ENCODE assay signal across 16 cellular contexts in the genomic region with DNA sequence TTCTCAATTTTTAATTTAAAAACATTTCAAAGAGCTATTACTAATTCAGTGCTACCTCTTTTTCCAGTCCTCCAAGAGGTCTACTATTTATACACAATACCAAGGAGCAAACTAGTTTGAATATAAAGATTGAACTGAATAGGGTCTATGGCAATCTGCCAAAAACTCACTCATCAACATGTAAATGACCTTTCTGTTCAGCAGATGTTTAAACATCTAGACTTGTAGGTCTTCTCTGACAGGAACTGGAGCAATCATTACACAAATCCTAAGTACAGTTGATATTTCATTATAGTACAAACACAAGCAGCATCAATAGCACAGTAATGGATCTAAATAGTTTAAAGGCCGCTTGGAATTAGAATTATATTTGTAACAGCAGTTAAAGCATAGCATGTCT. TPM values are rescaled to one million over a fixed set of nuclear protein-coding genes. Genes with fewer than 3 reads are reported as not detected.
DNase-seq lines count a peak whose midpoint lies in the region; ATAC-seq and TF ChIP-seq lines count a peak whose summit lies in the region.
"Had no signal": no experiment of that assay in that cellular context is flagged by ENCODE, and none has a peak within 500 bp of the region (broad histone marks: within the 10 kb centered on the region; RNA-seq: fewer than 3 reads in every experiment).

No MANE protein-coding gene starts in this region.

- H3K36me3 ChIP-seq in tibial artery: peaks cover 58 to 80% (median 78%) of the 10 kb centered on the region in 3 donors
- peaks cover 47% of the 10 kb centered on the region for H3K36me3 ChIP-seq in GM23338 (ENCODE audit: insufficient read depth)

- no peak overlapping the region for H3K4me3 Mint-ChIP-seq in GM23338
- H3K4me3 Mint-ChIP-seq: CD4-positive, alpha-beta T cell had no signal

- no peaks in the 10 kb centered on the region for H3K27me3 ChIP-seq in tibial artery
- H3K27me3 ChIP-seq in GM23338 (ENCODE audit: insufficient read depth): no peaks in the 10 kb centered on the region
- H3K27me3 ChIP-seq: dorsolateral prefrontal cortex, stomach had no signal

- no peak overlapping the region for H2AFZ ChIP-seq in GM23338

- no peaks in the 10 kb centered on the region for H3K9me3 Mint-ChIP-seq in GM23338
- H3K9me3 Mint-ChIP-seq: CD4-positive, alpha-beta T cell had no signal

- ATAC-seq in HG02798 (IDR thresholded peaks at IDR 0.05; ENCODE audit: poor library complexity, unreplicated experiment) (no peak), GM23338 (no peak)

- H3K79me2 ChIP-seq in GM23338 (replicated peaks; ENCODE audit: insufficient read depth): peaks cover 34% of the 10 kb centered on the region

- H3K4me3 ChIP-seq in tibial artery: no peak overlapping the region
- H3K4me3 ChIP-seq in GM23338: no peak overlapping the region
- H3K4me3 ChIP-seq: dorsolateral prefrontal cortex, stomach had no signal

- H4K20me1 ChIP-seq in GM23338 (replicated peaks; ENCODE audit: insufficient read depth): peaks cover 35% of the 10 kb centered on the region

- no peak overlapping the region for H3K27ac ChIP-seq in tibial artery
- no peak overlapping the region for H3K27ac ChIP-seq in GM23338 (ENCODE audit: low read depth)
- H3K27ac ChIP-seq: dorsolateral prefrontal cortex, stomach had no signal

- H3K4me1 ChIP-seq in tibial artery (peaks cover 0 to 5% (median 0%) of the 10 kb centered on the region in 4 donors), GM23338 (ENCODE audit: insufficient read depth) (no peaks in the 10 kb centered on the region)

- no peaks in the 10 kb centered on the region for H3K27me3 Mint-ChIP-seq in GM23338 (ENCODE audit: insufficient read depth, low read depth, poor library complexity)
- H3K27me3 Mint-ChIP-seq: CD4-positive, alpha-beta T cell had no signal

- no peaks in the 10 kb centered on the region for H3K4me1 Mint-ChIP-seq in GM23338

- no peaks in the 10 kb centered on the region for H3F3A ChIP-seq in GM23338 (replicated peaks; ENCODE audit: low read depth)

- peaks cover 50% of the 10 kb centered on the region for H3K36me3 Mint-ChIP-seq in GM23338 (ENCODE audit: low read depth)

- no peak overlapping the region for H3K4me2 ChIP-seq in GM23338

- peak; percentile 32 for DNase-seq in NCI-H2171 treated with DMSO at 0.1 percent for 48 hours (lab: John Stamatoyannopoulos, UW)
- no peak for DNase-seq in NCI-H2171 (lab: John Stamatoyannopoulos, UW)
- DNase-seq in NCI-H1417 treated with DMSO at 0.1 percent for 48 hours (lab: John Stamatoyannopoulos, UW): peak; percentile 73
- peak; percentile 92 for DNase-seq in NCI-H748 (lab: John Stamatoyannopoulos, UW; ENCODE audit: unreplicated experiment)
- DNase-seq in lung microvascular endothelial cell (ENCODE audit: low read depth in 2 of 2): peak; percentile 15 to 28
- no peak for DNase-seq in tibial artery
- no peak for DNase-seq in GM23338 (ENCODE audit: low spot score)
- DNase-seq: 8988T; activated effector memory CD4-positive, alpha-beta T cell treated with anti-CD3 and anti-CD28 coated beads, Interleukin-2, amount 50 U/mL, for 16 hours; CD4-positive, alpha-beta T cell; dorsolateral prefrontal cortex; KG1; NK-92 treated with Interleukin-12 subunit alpha and Interleukin-12 subunit beta, amount 100 ng/mL, for 24 hours; Right ventricle myocardium superior; stomach had no signal

- no peak overlapping the region for H3K27ac Mint-ChIP-seq in GM23338

- H3K9me3 ChIP-seq in tibial artery: no peaks in the 10 kb centered on the region
- H3K9me3 ChIP-seq: stomach had no signal

- H3K9me2 ChIP-seq in GM23338 (ENCODE audit: insufficient read depth): no peaks in the 10 kb centered on the region

- intact Hi-C loops in tibial artery (cut with DNase I; ENCODE audit: low total_unique reads): no loop called here

- TF ChIP-seq CTCF in tibial artery (IDR thresholded peaks at IDR 0.05) (no peak), GM23338 (conservative IDR thresholded peaks at IDR 0.05; ENCODE audit: low read depth in 2 of 2) (no peak)

TF ChIP-seq in GM23338, 12 proteins besides CTCF, POLR2A, EP300 and RAD21 (continues in another document):
- TF ChIP-seq JUNB (IDR thresholded peaks at IDR 0.05; ENCODE audit: unreplicated experiment): no peak
- no peak for TF ChIP-seq EZH2 (IDR thresholded peaks at IDR 0.05; ENCODE audit: low read depth, unreplicated experiment)
- TF ChIP-seq STAT1 (IDR thresholded peaks at IDR 0.05; ENCODE audit: unreplicated experiment): no peak
- TF ChIP-seq, protein P1, sequence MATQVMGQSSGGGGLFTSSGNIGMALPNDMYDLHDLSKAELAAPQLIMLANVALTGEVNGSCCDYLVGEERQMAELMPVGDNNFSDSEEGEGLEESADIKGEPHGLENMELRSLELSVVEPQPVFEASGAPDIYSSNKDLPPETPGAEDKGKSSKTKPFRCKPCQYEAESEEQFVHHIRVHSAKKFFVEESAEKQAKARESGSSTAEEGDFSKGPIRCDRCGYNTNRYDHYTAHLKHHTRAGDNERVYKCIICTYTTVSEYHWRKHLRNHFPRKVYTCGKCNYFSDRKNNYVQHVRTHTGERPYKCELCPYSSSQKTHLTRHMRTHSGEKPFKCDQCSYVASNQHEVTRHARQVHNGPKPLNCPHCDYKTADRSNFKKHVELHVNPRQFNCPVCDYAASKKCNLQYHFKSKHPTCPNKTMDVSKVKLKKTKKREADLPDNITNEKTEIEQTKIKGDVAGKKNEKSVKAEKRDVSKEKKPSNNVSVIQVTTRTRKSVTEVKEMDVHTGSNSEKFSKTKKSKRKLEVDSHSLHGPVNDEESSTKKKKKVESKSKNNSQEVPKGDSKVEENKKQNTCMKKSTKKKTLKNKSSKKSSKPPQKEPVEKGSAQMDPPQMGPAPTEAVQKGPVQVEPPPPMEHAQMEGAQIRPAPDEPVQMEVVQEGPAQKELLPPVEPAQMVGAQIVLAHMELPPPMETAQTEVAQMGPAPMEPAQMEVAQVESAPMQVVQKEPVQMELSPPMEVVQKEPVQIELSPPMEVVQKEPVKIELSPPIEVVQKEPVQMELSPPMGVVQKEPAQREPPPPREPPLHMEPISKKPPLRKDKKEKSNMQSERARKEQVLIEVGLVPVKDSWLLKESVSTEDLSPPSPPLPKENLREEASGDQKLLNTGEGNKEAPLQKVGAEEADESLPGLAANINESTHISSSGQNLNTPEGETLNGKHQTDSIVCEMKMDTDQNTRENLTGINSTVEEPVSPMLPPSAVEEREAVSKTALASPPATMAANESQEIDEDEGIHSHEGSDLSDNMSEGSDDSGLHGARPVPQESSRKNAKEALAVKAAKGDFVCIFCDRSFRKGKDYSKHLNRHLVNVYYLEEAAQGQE (IDR thresholded peaks at IDR 0.05; ENCODE audit: unreplicated experiment): no peak
- TF ChIP-seq CREB1 (CRISPR knock-in tag; IDR thresholded peaks at IDR 0.05; ENCODE audit: low read depth): no peak
- no peak for TF ChIP-seq ZNF114 (CRISPR knock-in tag; IDR thresholded peaks at IDR 0.05)

RNA-seq across cellular contexts. Expression of a gene that starts 10.9 kb away (rescaled TPM):
- total RNA-seq in lung microvascular endothelial cell: 140 and 174 TPM in 2 replicates
- total RNA-seq in GM23338 (2014; rRNA removed; shearing (Covaris generic)): 83.3 and 89.1 TPM in 2 replicates
- polyA plus RNA-seq in GM23338 (2016; fragmentation: Nextera tagmentation; extraction: Ambion mirVana): 45.7 and 48.2 TPM in 2 replicates

RNA-seq across cellular contexts. Expression of a gene that starts 34.8 kb away (rescaled TPM):
- total RNA-seq in lung microvascular endothelial cell: 55.4 and 58.2 TPM in 2 replicates
- total RNA-seq in GM23338 (2014; rRNA removed; shearing (Covaris generic)): 49.5 and 65.6 TPM in 2 replicates
- polyA plus RNA-seq in GM23338 (2016; fragmentation: Nextera tagmentation; extraction: Ambion mirVana): 48.9 and 58.4 TPM in 2 replicates

Comparison
In these comparisons a context has a peak if more than half of its experiments do, and no peak if none do; other contexts are left out.
1. DNase-seq: peak in NCI-H2171 treated with DMSO at 0.1 percent for 48 hours (single experiment), NCI-H1417 treated with DMSO at 0.1 percent for 48 hours (single experiment), NCI-H748 (single experiment) and lung microvascular endothelial cell (2 of 2); none in NCI-H2171 (single experiment), tibial artery (0 of 2) and GM23338 (single experiment).